32 cellular contexts compared by ENCODE assay signal in genomic region chr2:150047731-150048130, GRCh38.
"Had no signal": no experiment of that assay in that cellular context is flagged by ENCODE, and none has a peak within 500 bp of the region (broad histone marks: within the 10 kb centered on the region; RNA-seq: fewer than 3 reads in every experiment).

No MANE protein-coding gene starts in this region.

- DNase-seq: activated CD4-positive, alpha-beta memory T cell treated with anti-CD3 and anti-CD28 coated beads for 36 hours; activated CD4-positive, alpha-beta T cell treated with anti-CD3 and anti-CD28 coated beads, Interleukin-2, amount 10 ng/mL, durations not matched to agents 24 days and 14 days; activated CD8-positive, alpha-beta memory T cell treated with anti-CD3 and anti-CD28 coated beads, Interleukin-2, amount 50 U/mL, for 48 hours; activated gamma-delta T cell treated with Interleukin-2 at 50 U/mL for 16 hours; activated naive CD8-positive, alpha-beta T cell treated with anti-CD3 and anti-CD28 coated beads, Interleukin-2, amount 50 U/mL, for 24 hours; activated T-cell treated with anti-CD3 and anti-CD28 coated beads, Interleukin-2, amount 50 U/mL, for 24 hours; central memory CD4-positive, alpha-beta T cell; esophagus squamous epithelium; head of caudate nucleus; hypothalamus; immature natural killer cell; left lung; lower lobe of right lung; mesendoderm; mucosa of descending colon; posterior cingulate gyrus; right cardiac atrium; spleen; stimulated activated naive CD4-positive, alpha-beta T cell; T-helper 9 cell; tibial artery; upper lobe of right lung had no signal

- H3K27ac Mint-ChIP-seq: activated CD4-positive, alpha-beta memory T cell treated with anti-CD3 and anti-CD28 coated beads for 36 hours; activated CD4-positive, alpha-beta T cell treated with anti-CD3 and anti-CD28 coated beads, Interleukin-2, amount 10 ng/mL, durations not matched to agents 24 days and 14 days; activated naive CD4-positive, alpha-beta T cell treated with anti-CD3 and anti-CD28 coated beads, Interleukin-2, amount 50 U/mL, for 24 hours; activated naive CD8-positive, alpha-beta T cell treated with anti-CD3 and anti-CD28 coated beads, Interleukin-2, amount 50 U/mL, for 24 hours; activated T-cell treated with anti-CD3 and anti-CD28 coated beads, Interleukin-2, amount 50 U/mL, for 24 hours; dendritic cell treated with granulocyte-macrophage colony-stimulating factor and Interleukin-4, amounts not matched to agents 40 ng/mL and 50 ng/mL, for 4 days; immature natural killer cell; natural killer cell treated with Interleukin-12 subunit alpha and Interleukin-12 subunit beta and Interleukin-15 and Interleukin-18, amount 100 ng/mL, for 72 hours; T-helper 1 cell treated with Interleukin-12 subunit alpha and Interleukin-12 subunit beta and Interleukin-4 antibody, amounts not matched to agents 30 μg/mL and 1 μg/mL, for 36 hours had no signal

- H3K4me1 Mint-ChIP-seq: activated CD4-positive, alpha-beta T cell treated with anti-CD3 and anti-CD28 coated beads, Interleukin-2, amount 10 ng/mL, durations not matched to agents 24 days and 14 days; activated naive CD4-positive, alpha-beta T cell treated with anti-CD3 and anti-CD28 coated beads, Interleukin-2, amount 50 U/mL, for 24 hours; activated naive CD8-positive, alpha-beta T cell treated with anti-CD3 and anti-CD28 coated beads, Interleukin-2, amount 50 U/mL, for 24 hours; immature natural killer cell had no signal

- H3K27me3 ChIP-seq: breast epithelium, esophagus squamous epithelium, gastroesophageal sphincter, left lung, spleen, suprapubic skin, tibial artery, upper lobe of right lung had no signal

- H3K9me3 Mint-ChIP-seq: activated CD4-positive, alpha-beta memory T cell treated with anti-CD3 and anti-CD28 coated beads for 36 hours; activated CD4-positive, alpha-beta T cell treated with anti-CD3 and anti-CD28 coated beads, Interleukin-2, amount 10 ng/mL, durations not matched to agents 24 days and 14 days; activated T-cell treated with anti-CD3 and anti-CD28 coated beads, Interleukin-2, amount 50 U/mL, for 24 hours had no signal

- H3K4me3 ChIP-seq: breast epithelium, esophagus squamous epithelium, gastroesophageal sphincter, left lung, lower lobe of right lung, mucosa of descending colon, spleen, suprapubic skin, tibial artery, upper lobe of right lung had no signal

- H3K4me1 ChIP-seq: breast epithelium, esophagus squamous epithelium, gastroesophageal sphincter, left lung, lower lobe of right lung, spleen, suprapubic skin, tibial artery, upper lobe of right lung had no signal

- H3K36me3 Mint-ChIP-seq: activated CD4-positive, alpha-beta memory T cell treated with anti-CD3 and anti-CD28 coated beads for 36 hours; activated naive CD4-positive, alpha-beta T cell treated with anti-CD3 and anti-CD28 coated beads, Interleukin-2, amount 50 U/mL, for 24 hours had no signal

- H3K4me3 Mint-ChIP-seq: activated CD4-positive, alpha-beta memory T cell treated with anti-CD3 and anti-CD28 coated beads for 36 hours; activated CD4-positive, alpha-beta T cell treated with anti-CD3 and anti-CD28 coated beads, Interleukin-2, amount 10 ng/mL, durations not matched to agents 24 days and 14 days; activated naive CD4-positive, alpha-beta T cell treated with anti-CD3 and anti-CD28 coated beads, Interleukin-2, amount 50 U/mL, for 24 hours; activated naive CD8-positive, alpha-beta T cell treated with anti-CD3 and anti-CD28 coated beads, Interleukin-2, amount 50 U/mL, for 24 hours; activated T-cell treated with anti-CD3 and anti-CD28 coated beads, Interleukin-2, amount 50 U/mL, for 24 hours; dendritic cell treated with granulocyte-macrophage colony-stimulating factor and Interleukin-4, amounts not matched to agents 40 ng/mL and 50 ng/mL, for 4 days; immature natural killer cell; natural killer cell treated with Interleukin-12 subunit alpha and Interleukin-12 subunit beta and Interleukin-15 and Interleukin-18, amount 100 ng/mL, for 72 hours; T-helper 1 cell treated with Interleukin-12 subunit alpha and Interleukin-12 subunit beta and Interleukin-4 antibody, amounts not matched to agents 30 μg/mL and 1 μg/mL, for 36 hours had no signal

- H3K27ac ChIP-seq: breast epithelium, epithelial cell of prostate, esophagus squamous epithelium, gastroesophageal sphincter, left lung, lower lobe of right lung, spleen, suprapubic skin, tibial artery, upper lobe of right lung, VCaP had no signal

- H3K9me3 ChIP-seq: breast epithelium, esophagus squamous epithelium, gastroesophageal sphincter, left lung, lower lobe of right lung, mucosa of descending colon, spleen, suprapubic skin, tibial artery, upper lobe of right lung had no signal

- FAIRE-seq: TTC549 had no signal

- H3K36me3 ChIP-seq: breast epithelium, esophagus squamous epithelium, gastroesophageal sphincter, left lung, lower lobe of right lung, spleen, suprapubic skin, tibial artery, upper lobe of right lung had no signal

- H3K27me3 Mint-ChIP-seq: activated CD4-positive, alpha-beta memory T cell treated with anti-CD3 and anti-CD28 coated beads for 36 hours; activated CD4-positive, alpha-beta T cell treated with anti-CD3 and anti-CD28 coated beads, Interleukin-2, amount 10 ng/mL, durations not matched to agents 24 days and 14 days; activated naive CD4-positive, alpha-beta T cell treated with anti-CD3 and anti-CD28 coated beads, Interleukin-2, amount 50 U/mL, for 24 hours; activated naive CD8-positive, alpha-beta T cell treated with anti-CD3 and anti-CD28 coated beads, Interleukin-2, amount 50 U/mL, for 24 hours; activated T-cell treated with anti-CD3 and anti-CD28 coated beads, Interleukin-2, amount 50 U/mL, for 24 hours; dendritic cell treated with granulocyte-macrophage colony-stimulating factor and Interleukin-4, amounts not matched to agents 40 ng/mL and 50 ng/mL, for 4 days; natural killer cell treated with Interleukin-12 subunit alpha and Interleukin-12 subunit beta and Interleukin-15 and Interleukin-18, amount 100 ng/mL, for 72 hours had no signal

- ATAC-seq: activated naive CD8-positive, alpha-beta T cell treated with anti-CD3 and anti-CD28 coated beads, Interleukin-2, amount 50 U/mL, for 24 hours; gastroesophageal sphincter; left lung; lower lobe of right lung; mucosa of descending colon; natural killer cell treated with Interleukin-12 subunit alpha and Interleukin-12 subunit beta and Interleukin-15 and Interleukin-18, amount 100 ng/mL, for 72 hours; right cardiac atrium; upper lobe of right lung had no signal
